In the genomic region with DNA sequence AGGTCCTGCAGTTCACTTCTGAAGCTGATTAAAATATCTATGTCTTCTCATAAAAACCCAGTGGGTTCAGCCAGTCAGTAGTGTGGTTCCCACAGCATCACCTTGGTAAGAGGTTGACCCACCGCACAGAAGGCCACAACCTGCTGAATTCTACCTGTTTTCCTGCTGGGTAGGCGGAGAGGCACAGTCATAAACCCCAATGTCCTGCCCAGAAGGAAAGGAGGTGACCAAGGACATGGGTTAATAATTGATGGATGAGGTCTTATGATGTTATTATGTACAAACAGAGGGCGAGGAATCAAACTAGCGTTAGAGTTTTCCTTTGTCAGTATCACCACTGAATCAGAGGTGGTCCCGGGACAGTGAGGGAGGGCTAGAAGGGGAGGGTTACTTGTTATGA, we compare ENCODE assay signal across 21 cellular contexts. TPM values are rescaled to one million over a fixed set of nuclear protein-coding genes. Genes with fewer than 3 reads are reported as not detected.
DNase-seq lines count a peak whose midpoint lies in the region; ATAC-seq, FAIRE-seq and TF ChIP-seq lines count a peak whose summit lies in the region.
"Had no signal": no experiment of that assay in that cellular context is flagged by ENCODE, and none has a peak within 500 bp of the region (broad histone marks: within the 10 kb centered on the region; RNA-seq: fewer than 3 reads in every experiment).

No MANE protein-coding gene starts in this region.

- peak; percentile 68 for FAIRE-seq in A549 (lab: Jason Lieb, UNC)
- FAIRE-seq in pancreas (lab: Jason Lieb, UNC): no peak
- FAIRE-seq: H1 had no signal

- no peaks in the 10 kb centered on the region for H3K27me3 ChIP-seq in pancreas

- no peak for TF ChIP-seq CTCF in A549 (IDR thresholded peaks at IDR 0.05)
- TF ChIP-seq CTCF in pancreas (IDR thresholded peaks at IDR 0.05): no peak

- CTCF ChIA-PET in A549 (lab: Yijun Ruan, JAX): interaction anchor here (0.9 to 1.5 kb wide), 4 partner anchors 14 to 49 kb away, joined by 3 to 7 read pairs (median 4); no protein-coding TSS in a partner anchor

- no peaks in the 10 kb centered on the region for H3K36me3 ChIP-seq in pancreas

- POLR2A ChIA-PET in A549 (lab: Yijun Ruan, JAX): no interaction called here

- TF ChIP-seq EP300 in A549 (IDR thresholded peaks at IDR 0.05): no peak

- intact Hi-C loops in left colon (cut with DNase I, micrococcal nuclease): no loop called here
- intact Hi-C loops in pancreas (cut with DNase I): no loop called here

- H3K9me3 ChIP-seq in A549 (no peaks in the 10 kb centered on the region), pancreas (no peaks in the 10 kb centered on the region)

- H3K4me1 ChIP-seq in A549 (peaks cover 66% of the 10 kb centered on the region), pancreas (peaks cover 21 to 43% (median 33%) of the 10 kb centered on the region in 3 donors)

- DNase-seq in A549 (ENCODE audit: low read depth in 1 of 2, low spot score in 1 of 2) (peak; percentile 63 to 65), LoVo (ENCODE audit: low spot score) (peak; percentile 78), left colon (peak; percentile 35 to 71), pancreas (peak in 2 of 6 donors; percentile 50 to 57), NCI-H446 (lab: John Stamatoyannopoulos, UW) (no peak), occipital lobe (lab: John Stamatoyannopoulos, UW) (no peak), NCI-H2107 treated with DMSO at 0.1 percent for 48 hours (lab: John Stamatoyannopoulos, UW; ENCODE audit: unreplicated experiment) (no peak), pons (ENCODE audit: low spot score) (no peak)
- DNase-seq: 8988T, AML-193, C1 segment of cervical spinal cord, DMS79 treated with DMSO at 0.1 percent for 48 hours, Karpas-422, NCI-H1417, NCI-H1930, NCI-H2227 treated with DMSO at 0.1 percent for 48 hours, NCI-H524 had no signal

- H3K4me2 ChIP-seq in A549: peak overlapping the region; percentile 62

- peak; percentile 41 to 46; a peak in 4 of 6 replicates for ATAC-seq in A549
- ATAC-seq in left colon: peak; percentile 52
- peak; percentile 51 to 64 (median 62) for ATAC-seq in pancreas
- ATAC-seq: HCT116, Panc1, SK-N-SH treated with all-trans-retinoic acid at 6 μM for 48 hours had no signal

- WGBS in A549 (ENCODE audit: missing lambda C conversion rate): 23% methylated on average over 5 of the region's 5 CpGs
- 18 to 20% methylated on average over 5 of the region's 5 CpGs for WGBS in pancreas, 2 donors

- H3K4me3 ChIP-seq in A549 (no peak overlapping the region), pancreas (no peak overlapping the region)

- no peak for TF ChIP-seq RAD21 in A549 (conservative IDR thresholded peaks at IDR 0.05 in 1 of 2, IDR thresholded peaks at IDR 0.05 in 1 of 2)

- H3K27ac ChIP-seq in A549 (peak overlapping the region; percentile 58 to 71), pancreas (peak overlapping the region in 3 of 4 donors; percentile 22 to 72 (median 57))

- TF ChIP-seq POLR2A in A549 (IDR thresholded peaks at IDR 0.05; ENCODE audit: low read length): no peak

TF ChIP-seq in A549, 52 proteins besides CTCF, POLR2A, EP300 and RAD21:
- no peak for TF ChIP-seq NFE2L2 (conservative IDR thresholded peaks at IDR 0.05; ENCODE audit: low read length)
- no peak for TF ChIP-seq POLR2AphosphoS2 (conservative IDR thresholded peaks at IDR 0.05; ENCODE audit: low read length)
- TF ChIP-seq KDM5A (IDR thresholded peaks at IDR 0.05): no peak
- no peak for TF ChIP-seq HMGXB4 (CRISPR knock-in tag; IDR thresholded peaks at IDR 0.05; ENCODE audit: borderline replicate concordance)

RNA-seq across cellular contexts. Expression of gene CA12, which starts 27.8 kb away (rescaled TPM):
- polyA plus RNA-seq in A549 (2011; rRNA removed) (323 and 389 TPM in 2 replicates), A549 (2017; fragmentation: RNase III; extraction: RNeasy Plus Mini Kit Qiagen cat#74134 plus additional on column Dnase treatment) (122 to 129 TPM (median 126 TPM) in 3 replicates), pancreas (10 to 100 TPM in 1 of 2 donors, 1 to 10 TPM in 1; 7.5 to 21.0 TPM)
- 126 and 167 TPM in 2 replicates for polyA plus RNA-seq in A549 (2012; cell fraction: cytosol; rRNA removed)
- 155 and 181 TPM in 2 replicates for polyA plus RNA-seq in A549 (2012; cell fraction: nucleus; rRNA removed)
- 186 and 245 TPM in 2 replicates for polyA minus RNA-seq in A549 (2011; rRNA and poly(A)+ RNA removed)
- total RNA-seq in left colon (100 to 1,000 TPM; 255 to 397 TPM), pancreas (10 to 100 TPM; 10.2 to 49.6 (median 28.6) TPM), occipital lobe (8.7 TPM)

Comparison
In these comparisons a context has a peak if more than half of its experiments do, and no peak if none do; other contexts are left out.
1. DNase-seq: peak in A549 (2 of 2), LoVo (single experiment) and left colon (2 of 2); none in NCI-H446 (0 of 2), occipital lobe (single experiment), NCI-H2107 treated with DMSO at 0.1 percent for 48 hours (single experiment) and pons (single experiment).
2. RNA of gene CA12, which starts 27.8 kb away (total RNA-seq): 255 to 397 TPM in left colon; 10.2 to 49.6 TPM in pancreas and 8.7 TPM in occipital lobe (single experiment); every median in the first group is over 4 times any median in the second.
3. Peak in every context shown above with its lines, with median percentiles within 50 percentile points of each other: ATAC-seq.